Comparison of ENCODE assay signal across 8 cellular contexts in genomic region chr17:42517516-42517915, GRCh38. TPM values are rescaled to one million over a fixed set of nuclear protein-coding genes. Genes with fewer than 3 reads are reported as not detected.
A peak's percentile ranks its signal among the peaks of the same experiment; 100 is the strongest.
DNase-seq lines count a peak whose midpoint lies in the region; ATAC-seq and TF ChIP-seq lines count a peak whose summit lies in the region.

No MANE protein-coding gene starts in this region.

- H3K4me1 Mint-ChIP-seq in HFFc6 (ENCODE audit: low read depth) (peaks cover 69% of the 10 kb centered on the region), natural killer cell (peaks cover 5 to 6% of the 10 kb centered on the region in 2 donors)
- peaks cover 6% of the 10 kb centered on the region for H3K4me1 Mint-ChIP-seq in activated T-cell treated with anti-CD3 and anti-CD28 coated beads, Interleukin-2, amount 50 U/mL, for 24 hours (ENCODE audit: low read depth)
- peaks cover 17% of the 10 kb centered on the region for H3K4me1 Mint-ChIP-seq in stimulated activated memory B cell treated with anti-CD40 and anti-IgM and Interleukin-4, amounts not matched to agents 10 μg/mL and 1 μg/mL and 100 μg/mL, for 72 hours

- ATAC-seq in esophagus mucosa (peak; percentile 76), natural killer cell (peak; percentile 81 to 95 (median 92)), HG02623 (IDR thresholded peaks at IDR 0.05; ENCODE audit: unreplicated experiment) (no peak)
- peak; percentile 79 for ATAC-seq in stimulated activated memory B cell treated with anti-CD40 and anti-IgM and Interleukin-4, amounts not matched to agents 10 μg/mL and 1 μg/mL and 100 μg/mL, for 72 hours

- peak overlapping the region in 2 of 10 experiments; percentile 28 to 39; a peak in 2 of 20 replicates for H3K4me3 ChIP-seq in BLaER1 treated with 17β-estradiol and CSF1 and Interleukin-3, amounts not matched to agents 10 nM and 100 nM

- intact Hi-C loops in natural killer cell (cut with micrococcal nuclease): loop anchor here (1.0 to 2.0 kb wide), 3 partner anchors 78 to 195 kb away; no protein-coding TSS in a partner anchor

- H3K9me3 Mint-ChIP-seq in HFFc6: no peaks in the 10 kb centered on the region
- no peaks in the 10 kb centered on the region for H3K9me3 Mint-ChIP-seq in activated T-cell treated with anti-CD3 and anti-CD28 coated beads, Interleukin-2, amount 50 U/mL, for 24 hours
- H3K9me3 Mint-ChIP-seq in natural killer cell: no peaks in the 10 kb centered on the region
- H3K9me3 Mint-ChIP-seq in stimulated activated memory B cell treated with anti-CD40 and anti-IgM and Interleukin-4, amounts not matched to agents 10 μg/mL and 1 μg/mL and 100 μg/mL, for 72 hours: no peaks in the 10 kb centered on the region

- peaks cover 0 to 5% (median 0%) of the 10 kb centered on the region in 11 experiments; a peak in 1 of 22 replicates for H3K27me3 ChIP-seq in BLaER1 treated with 17β-estradiol and CSF1 and Interleukin-3, amounts not matched to agents 10 nM and 100 nM

- peaks cover 0 to 78% (median 0%) of the 10 kb centered on the region in 11 experiments; a peak in 7 of 22 replicates for H3K36me3 ChIP-seq in BLaER1 treated with 17β-estradiol and CSF1 and Interleukin-3, amounts not matched to agents 10 nM and 100 nM

- H3K9ac ChIP-seq in BLaER1 treated with 17β-estradiol and CSF1 and Interleukin-3, amounts not matched to agents 10 nM and 100 nM: peak overlapping the region in 5 of 11 experiments; percentile 20 to 75 (median 43); a peak in 3 of 22 replicates

- H3K27me3 Mint-ChIP-seq in HFFc6 (ENCODE audit: insufficient read depth): peaks cover 6% of the 10 kb centered on the region
- H3K27me3 Mint-ChIP-seq in activated T-cell treated with anti-CD3 and anti-CD28 coated beads, Interleukin-2, amount 50 U/mL, for 24 hours: no peaks in the 10 kb centered on the region
- H3K27me3 Mint-ChIP-seq in natural killer cell (ENCODE audit: low read depth in 2 of 2): peaks cover 24 to 28% of the 10 kb centered on the region in 2 donors
- no peaks in the 10 kb centered on the region for H3K27me3 Mint-ChIP-seq in stimulated activated memory B cell treated with anti-CD40 and anti-IgM and Interleukin-4, amounts not matched to agents 10 μg/mL and 1 μg/mL and 100 μg/mL, for 72 hours

- H3K4me3 Mint-ChIP-seq in HFFc6: peak overlapping the region; percentile 71
- no peak overlapping the region for H3K4me3 Mint-ChIP-seq in activated T-cell treated with anti-CD3 and anti-CD28 coated beads, Interleukin-2, amount 50 U/mL, for 24 hours
- H3K4me3 Mint-ChIP-seq in natural killer cell: no peak overlapping the region
- H3K4me3 Mint-ChIP-seq in stimulated activated memory B cell treated with anti-CD40 and anti-IgM and Interleukin-4, amounts not matched to agents 10 μg/mL and 1 μg/mL and 100 μg/mL, for 72 hours: no peak overlapping the region

- H3K27ac ChIP-seq in BLaER1 treated with 17β-estradiol and CSF1 and Interleukin-3, amounts not matched to agents 10 nM and 100 nM: peak overlapping the region in 2 of 11 experiments; percentile 75 to 83; a peak in 5 of 22 replicates

- TF ChIP-seq CTCF in HFFc6 (IDR thresholded peaks at IDR 0.05) (peak; percentile 99), natural killer cell (IDR thresholded peaks at IDR 0.05) (peak; percentile 96)

- H3K4me2 ChIP-seq in BLaER1 treated with 17β-estradiol and CSF1 and Interleukin-3, amounts not matched to agents 10 nM and 100 nM: peak overlapping the region in 10 of 11 experiments; percentile 72 to 95 (median 83); a peak in 21 of 22 replicates

- H4K20me1 ChIP-seq in BLaER1 treated with 17β-estradiol and CSF1 and Interleukin-3, amounts not matched to agents 10 nM and 100 nM: peaks cover 0 to 98% (median 0%) of the 10 kb centered on the region in 11 experiments; a peak in 6 of 22 replicates

- H3K4me1 ChIP-seq in BLaER1 treated with 17β-estradiol and CSF1 and Interleukin-3, amounts not matched to agents 10 nM and 100 nM: peaks cover 33 to 70% (median 49%) of the 10 kb centered on the region in 10 experiments

- H3K36me3 Mint-ChIP-seq in HFFc6 (ENCODE audit: low read depth) (peaks cover 14% of the 10 kb centered on the region), natural killer cell (no peaks in the 10 kb centered on the region)
- peaks cover 11% of the 10 kb centered on the region for H3K36me3 Mint-ChIP-seq in activated T-cell treated with anti-CD3 and anti-CD28 coated beads, Interleukin-2, amount 50 U/mL, for 24 hours (ENCODE audit: low read depth)
- H3K36me3 Mint-ChIP-seq in stimulated activated memory B cell treated with anti-CD40 and anti-IgM and Interleukin-4, amounts not matched to agents 10 μg/mL and 1 μg/mL and 100 μg/mL, for 72 hours: peaks cover 54% of the 10 kb centered on the region

- H3K27ac Mint-ChIP-seq in HFFc6: peak overlapping the region; percentile 97
- no peak overlapping the region for H3K27ac Mint-ChIP-seq in activated T-cell treated with anti-CD3 and anti-CD28 coated beads, Interleukin-2, amount 50 U/mL, for 24 hours
- H3K27ac Mint-ChIP-seq in natural killer cell: no peak overlapping the region
- no peak overlapping the region for H3K27ac Mint-ChIP-seq in stimulated activated memory B cell treated with anti-CD40 and anti-IgM and Interleukin-4, amounts not matched to agents 10 μg/mL and 1 μg/mL and 100 μg/mL, for 72 hours

- DNase-seq in HFFc6 (peak; percentile 90), natural killer cell (peak; percentile 82)
- peak; percentile 88 for DNase-seq in activated T-cell treated with anti-CD3 and anti-CD28 coated beads, Interleukin-2, amount 50 U/mL, for 24 hours

- H3K9me3 ChIP-seq in BLaER1 treated with 17β-estradiol and CSF1 and Interleukin-3, amounts not matched to agents 10 nM and 100 nM (replicated peaks in 1 of 11): no peaks in the 10 kb centered on the region

TF ChIP-seq in PFSK-1, 5 proteins besides CTCF, POLR2A, EP300 and RAD21:
- TF ChIP-seq POLR2AphosphoS5 (IDR thresholded peaks at IDR 0.05; ENCODE audit: low read depth, low read length) (no peak), SIN3A (IDR thresholded peaks at IDR 0.05; ENCODE audit: borderline replicate concordance, insufficient read depth, low read length) (no peak), FOXP2 (optimal IDR thresholded peaks at IDR 0.05; ENCODE audit: borderline replicate concordance, extremely low read depth, extremely low read length, insufficient read depth) (peak; percentile 52), TAF1 (IDR thresholded peaks at IDR 0.05; ENCODE audit: borderline replicate concordance, insufficient read depth, low read length) (no peak), REST (IDR thresholded peaks at IDR 0.05; ENCODE audit: insufficient read depth in 1 of 2, low read depth in 2 of 2, low read length in 2 of 2) (no peak)

RNA-seq across cellular contexts. Expression of gene NAGLU, which starts 18.5 kb away (rescaled TPM):
- total RNA-seq in HFFc6 (2021; fragmentation: NEBNext Ultra II Directional; extraction: Animal tissue kit (Norgen Biotek cat#: 25700)): 10 to 100 TPM; 38.7 to 43.1 (median 39.9) TPM
- polyA plus RNA-seq in PFSK-1 (2012; ENCODE audit: insufficient read length, low read depth): 31.1 TPM
- total RNA-seq in esophagus mucosa: 13.3 TPM
- total RNA-seq in natural killer cell: 10 to 100 TPM; 34.8 to 44.3 (median 36.4) TPM

RNA-seq across cellular contexts. Expression of gene HSD17B1, which starts 35.2 kb away (rescaled TPM):
- 1 to 10 TPM in 4 of 6 experiments, under 1 TPM in 2; 0.66 to 1.5 (median 1.1) TPM for total RNA-seq in HFFc6 (2021; fragmentation: NEBNext Ultra II Directional; extraction: Animal tissue kit (Norgen Biotek cat#: 25700))
- 13.9 TPM for polyA plus RNA-seq in PFSK-1 (2012; ENCODE audit: insufficient read length, low read depth)
- total RNA-seq in esophagus mucosa (15.7 TPM), natural killer cell (1 to 10 TPM in 2 of 3 donors, under 1 TPM in 1; 0.68 to 1.6 (median 1.2) TPM)

RNA-seq across cellular contexts. Expression of gene COASY, which starts 44.4 kb away (rescaled TPM):
- 10 to 100 TPM; 64.6 to 77.6 (median 71.1) TPM for total RNA-seq in HFFc6 (2021; fragmentation: NEBNext Ultra II Directional; extraction: Animal tissue kit (Norgen Biotek cat#: 25700))
- polyA plus RNA-seq in PFSK-1 (2012; ENCODE audit: insufficient read length, low read depth): 178 TPM
- total RNA-seq in esophagus mucosa (67.4 TPM), natural killer cell (10 to 100 TPM; 61.1 to 67.8 (median 62.3) TPM)

RNA-seq across cellular contexts. Expression of gene MLX, which starts 49.4 kb away (rescaled TPM):
- total RNA-seq in HFFc6 (2021; fragmentation: NEBNext Ultra II Directional; extraction: Animal tissue kit (Norgen Biotek cat#: 25700)): 10 to 100 TPM; 40.7 to 48.3 (median 47.0) TPM
- polyA plus RNA-seq in PFSK-1 (2012; ENCODE audit: insufficient read length, low read depth): 117 TPM
- total RNA-seq in esophagus mucosa (33.8 TPM), natural killer cell (10 to 100 TPM; 38.9 to 58.2 (median 42.6) TPM)

RNA-seq across cellular contexts. Expression of gene ATP6V0A1, which starts 58.8 kb away (rescaled TPM):
- total RNA-seq in HFFc6 (2021; fragmentation: NEBNext Ultra II Directional; extraction: Animal tissue kit (Norgen Biotek cat#: 25700)): 10 to 100 TPM; 29.6 to 56.7 (median 37.1) TPM
- 2.9 TPM for polyA plus RNA-seq in PFSK-1 (2012; ENCODE audit: insufficient read length, low read depth)
- 40.1 TPM for total RNA-seq in esophagus mucosa
- 10 to 100 TPM in 1 of 3 donors, 1 to 10 TPM in 2; 4.8 to 33.5 (median 7.5) TPM for total RNA-seq in natural killer cell
